In genomic region chr4:78704981-78705757, GRCh38 we compare ENCODE assay signal across 12 cellular contexts.
DNase-seq lines count a peak whose midpoint lies in the region; FAIRE-seq and TF ChIP-seq lines count a peak whose summit lies in the region.
"Had no signal": no experiment of that assay in that cellular context is flagged by ENCODE, and none has a peak within 500 bp of the region (broad histone marks: within the 10 kb centered on the region; RNA-seq: fewer than 3 reads in every experiment).

No MANE protein-coding gene starts in this region.

- WGBS in H9 (ENCODE audit: extremely low coverage, insufficient read length, low lambda C conversion rate) = no CpG with 5 or more reads among the region's 4 CpGs

- no peak overlapping the region for H3K14ac ChIP-seq in H9 (ENCODE audit: insufficient read depth, low read length)

- no peaks in the 10 kb centered on the region for H3K36me3 ChIP-seq in KMS-11 (ENCODE audit: insufficient read depth)

- no peaks in the 10 kb centered on the region for H3K79me1 ChIP-seq in H9 (ENCODE audit: insufficient read depth, low read depth, low read length, poor library complexity, severe bottlenecking)

- no peak overlapping the region for H3K27ac ChIP-seq in KMS-11
- no peak overlapping the region for H3K27ac ChIP-seq in H9 (ENCODE audit: insufficient read length, low read depth, low read length)

- H4K20me1 ChIP-seq in KMS-11 (ENCODE audit: insufficient read depth) (no peaks in the 10 kb centered on the region), H9 (ENCODE audit: control insufficient read depth, insufficient read depth, insufficient read length) (no peaks in the 10 kb centered on the region)

- H2BK15ac ChIP-seq in H9 (ENCODE audit: low read depth, low read length) = no peak overlapping the region

- no peak overlapping the region for H3K18ac ChIP-seq in H9 (ENCODE audit: insufficient read length, low read depth, low read length)

- H3K4me3 ChIP-seq in KMS-11 (IDR thresholded peaks at IDR 0.05; ENCODE audit: insufficient read depth, low read depth, low read length) = no peak overlapping the region
- no peak overlapping the region for H3K4me3 ChIP-seq in choroid plexus epithelial cell (ENCODE audit: low read depth, low read length)

- H3K27me3 Mint-ChIP-seq in H9 (ENCODE audit: low read depth) = no peaks in the 10 kb centered on the region; the same call in none of the 2 replicates

- H3K23me2 ChIP-seq in H9 (ENCODE audit: insufficient read length, low read depth, low read length, poor library complexity, severe bottlenecking) = no peaks in the 10 kb centered on the region

- H3K4me1 ChIP-seq in KMS-11 (ENCODE audit: low read depth, poor library complexity, severe bottlenecking) = peaks cover 12% of the 10 kb centered on the region
- H3K4me1 ChIP-seq in H9 (ENCODE audit: insufficient read depth, low read length) = peaks cover 7% of the 10 kb centered on the region; the same call in 1 of the 2 replicates

- no peak overlapping the region for H2BK120ac ChIP-seq in H9 (ENCODE audit: low read depth, low read length, poor library complexity, severe bottlenecking)

- no peak overlapping the region for H4K91ac ChIP-seq in H9 (ENCODE audit: insufficient read length, low read depth, low read length)

- H3K27ac Mint-ChIP-seq in H9 = no peak overlapping the region

- H3K56ac ChIP-seq in H9 (ENCODE audit: insufficient read length, low read depth, low read length) = no peak overlapping the region

- H3K4me2 ChIP-seq in KMS-11 (no peak overlapping the region; the same call in 1 of the 2 replicates), H9 (ENCODE audit: insufficient read depth, insufficient read length, low read length) (no peak overlapping the region)

- no peak for FAIRE-seq in RCC 7860 (lab: Jason Lieb, UNC)

- H3T11ph ChIP-seq in H9 (ENCODE audit: low read length) = no peak overlapping the region

- no peak overlapping the region for H2BK5ac ChIP-seq in H9 (ENCODE audit: insufficient read length, low read length)

- DNase-seq in AG08396 (ENCODE audit: low spot score) (peak; percentile 25), choroid plexus epithelial cell (ENCODE audit: low read depth) (peak; percentile 76), medulla oblongata (ENCODE audit: extremely low spot score) (peak; percentile 60), RCC 7860 (ENCODE audit: low spot score) (no peak), NCI-H146 (lab: John Stamatoyannopoulos, UW) (no peak), H9 (no peak)
- no peak for DNase-seq in stimulated activated CD4-positive, alpha-beta T cell treated with anti-CD3 and anti-CD28 coated beads, Interleukin-4, amount 100 ng/mL, for 4 hours
- DNase-seq: effector memory CD4-positive, alpha-beta T cell; midbrain; NCI-H2029 treated with DMSO at 0.1 percent for 48 hours; SW 1271 had no signal

- H3K9me3 ChIP-seq in H9 (ENCODE audit: control insufficient read depth, low read depth, low read length) = no peaks in the 10 kb centered on the region

- no peak overlapping the region for H2AK5ac ChIP-seq in H9 (ENCODE audit: insufficient read length, low read length)

- H3K4me1 Mint-ChIP-seq in H9 = peaks cover 32 to 34% of the 10 kb centered on the region in 2 experiments

- no peaks in the 10 kb centered on the region for H3K79me2 ChIP-seq in KMS-11 (ENCODE audit: insufficient read depth, low read depth)
- no peaks in the 10 kb centered on the region for H3K79me2 ChIP-seq in H9 (ENCODE audit: insufficient read depth, low read length)

- H2AFZ ChIP-seq in KMS-11 (ENCODE audit: low read depth) (0 out of 2 replicates have a peak overlapping the region, but pooled peaks have one; percentile 3), H9 (ENCODE audit: low read length) (no peak overlapping the region)

- no peak overlapping the region for H3K4me3 Mint-ChIP-seq in H9

- peaks cover 12 to 13% of the 10 kb centered on the region in 2 experiments; a peak in 3 of 5 replicates for H3K9me3 Mint-ChIP-seq in H9

- H3K4ac ChIP-seq in H9 (ENCODE audit: low read depth, low read length) = no peak overlapping the region

- H4K8ac ChIP-seq in H9 (replicated peaks; ENCODE audit: insufficient read length, low read depth, low read length) = no peak overlapping the region

- no peak overlapping the region for H2BK20ac ChIP-seq in H9 (ENCODE audit: low read depth, low read length, poor library complexity, severe bottlenecking)

- TF ChIP-seq CTCF in KMS-11 (conservative IDR thresholded peaks at IDR 0.05; ENCODE audit: low read depth, low read length) (no peak), choroid plexus epithelial cell (conservative IDR thresholded peaks at IDR 0.05; ENCODE audit: low read depth, low read length) (no peak), H9 (conservative IDR thresholded peaks at IDR 0.05) (no peak)

- H3K27me3 ChIP-seq in KMS-11 (ENCODE audit: insufficient read depth, low read depth) (no peaks in the 10 kb centered on the region), H9 (ENCODE audit: insufficient read depth, low read length) (no peaks in the 10 kb centered on the region)

- H4K5ac ChIP-seq in H9 (ENCODE audit: insufficient read length, low read depth, low read length) = no peak overlapping the region

- H3K9ac ChIP-seq in KMS-11 (no peak overlapping the region), H9 (ENCODE audit: extremely low read depth, insufficient read length, low read length) (no peak overlapping the region)

- peaks cover 0 to 2% (median 0%) of the 10 kb centered on the region in 3 experiments; a peak in 2 of 7 replicates for H3K36me3 Mint-ChIP-seq in H9 (ENCODE audit: insufficient read depth in 1 of 3, low read depth in 3 of 3)

- no peak overlapping the region for H3K23ac ChIP-seq in H9 (ENCODE audit: insufficient read length, low read depth, low read length)

- no peak overlapping the region for H2BK12ac ChIP-seq in H9 (ENCODE audit: insufficient read length, low read depth, low read length)

Comparison
In these comparisons a context has a peak if more than half of its experiments do, and no peak if none do; other contexts are left out.
1. DNase-seq: peak in AG08396 (single experiment), choroid plexus epithelial cell (single experiment) and medulla oblongata (single experiment); none in RCC 7860 (single experiment), stimulated activated CD4-positive, alpha-beta T cell treated with anti-CD3 and anti-CD28 coated beads, Interleukin-4, amount 100 ng/mL, for 4 hours (0 of 2), NCI-H146 (single experiment) and H9 (single experiment).